ENCODE assay signal across 16 cellular contexts in the genomic region with DNA sequence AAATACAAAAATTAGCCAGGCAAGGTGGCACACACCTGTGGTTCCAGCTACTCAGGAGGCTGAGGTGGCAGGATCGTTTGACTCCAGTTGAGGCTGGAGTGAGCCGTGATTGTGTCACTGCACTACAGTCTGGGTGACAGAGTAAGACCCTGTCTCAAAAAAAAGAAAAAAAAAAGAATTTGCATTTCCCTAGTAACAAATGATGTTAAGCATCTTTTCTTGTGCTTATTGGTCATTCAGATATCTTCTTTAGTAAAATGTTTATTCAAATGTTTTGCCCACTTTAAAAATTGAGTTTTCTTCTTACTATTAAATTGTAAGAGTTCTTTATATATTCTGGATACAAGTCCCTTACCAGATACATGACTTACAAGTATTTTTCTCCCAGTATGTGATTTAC. TPM values are rescaled to one million over a fixed set of nuclear protein-coding genes. Genes with fewer than 3 reads are reported as not detected.
DNase-seq lines count a peak whose midpoint lies in the region; ATAC-seq, FAIRE-seq and TF ChIP-seq lines count a peak whose summit lies in the region.
"Had no signal": no experiment of that assay in that cellular context is flagged by ENCODE, and none has a peak within 500 bp of the region (broad histone marks: within the 10 kb centered on the region; RNA-seq: fewer than 3 reads in every experiment).

No MANE protein-coding gene starts in this region.

- CTCF ChIA-PET in activated B cell treated with CpG ODN at 0.5 μM for 24 hours (lab: Charles Lee), result no interaction called here

- H3K4me1 Mint-ChIP-seq in IgD-negative memory B cell (peaks cover 17 to 27% (median 20%) of the 10 kb centered on the region in 3 donors), activated B cell treated with CpG ODN at 0.5 μM for 24 hours (peaks cover 56% of the 10 kb centered on the region)
- peaks cover 35% of the 10 kb centered on the region for H3K4me1 Mint-ChIP-seq in stimulated activated memory B cell treated with anti-CD40 and anti-IgM and Interleukin-4, amounts not matched to agents 10 μg/mL and 1 μg/mL and 100 μg/mL, for 72 hours
- H3K4me1 Mint-ChIP-seq: CD8-positive, alpha-beta memory T cell had no signal

- no peaks in the 10 kb centered on the region for H4K20me1 ChIP-seq in BLaER1 treated with 17β-estradiol and CSF1 and Interleukin-3, amounts not matched to agents 10 nM and 100 nM

- no peak for TF ChIP-seq POLR2A in GM12892 (IDR thresholded peaks at IDR 0.05; ENCODE audit: low read depth, low read length)

- intact Hi-C loops in activated B cell treated with CpG ODN at 0.5 μM for 24 hours (cut with micrococcal nuclease), result loop anchor here (1.0 to 5.0 kb wide), 9 partner anchors 21 to 221 kb away; a partner anchor contains a TSS

- H3K27ac Mint-ChIP-seq in IgD-negative memory B cell (peak overlapping the region; percentile 59 to 90 (median 84)), activated B cell treated with CpG ODN at 0.5 μM for 24 hours (peak overlapping the region; percentile 91)
- peak overlapping the region; percentile 82 for H3K27ac Mint-ChIP-seq in stimulated activated memory B cell treated with anti-CD40 and anti-IgM and Interleukin-4, amounts not matched to agents 10 μg/mL and 1 μg/mL and 100 μg/mL, for 72 hours
- H3K27ac Mint-ChIP-seq: CD8-positive, alpha-beta memory T cell; T-helper 2 cell treated with Interferon-gamma antibody and Interleukin-4, amounts not matched to agents 5 μg/mL and 100 μg/mL, for 36 hours had no signal

- peak overlapping the region in 1 of 10 experiments; percentile 2; a peak in 1 of 20 replicates for H3K4me3 ChIP-seq in BLaER1 treated with 17β-estradiol and CSF1 and Interleukin-3, amounts not matched to agents 10 nM and 100 nM

- H3K9ac ChIP-seq in BLaER1 treated with 17β-estradiol and CSF1 and Interleukin-3, amounts not matched to agents 10 nM and 100 nM, result peak overlapping the region in 7 of 11 experiments; percentile 27 to 85 (median 73); a peak in 10 of 22 replicates

- H3K9me3 ChIP-seq in BLaER1 treated with 17β-estradiol and CSF1 and Interleukin-3, amounts not matched to agents 10 nM and 100 nM (replicated peaks in 1 of 11), result peaks cover 12 to 50% (median 31%) of the 10 kb centered on the region in 11 experiments; a peak in 20 of 22 replicates

- H3K4me2 ChIP-seq in BLaER1 treated with 17β-estradiol and CSF1 and Interleukin-3, amounts not matched to agents 10 nM and 100 nM, result peak overlapping the region; percentile 29 to 86 (median 74); a peak in 21 of 22 replicates

- H3K27ac ChIP-seq in BLaER1 treated with 17β-estradiol and CSF1 and Interleukin-3, amounts not matched to agents 10 nM and 100 nM, result peak overlapping the region; percentile 71 to 96 (median 88); a peak in 21 of 22 replicates

- H3K9me3 Mint-ChIP-seq in IgD-negative memory B cell, result peaks cover 0 to 6% (median 0%) of the 10 kb centered on the region in 3 donors
- H3K9me3 Mint-ChIP-seq in activated B cell treated with CpG ODN at 0.5 μM for 24 hours, result peaks cover 4% of the 10 kb centered on the region
- no peaks in the 10 kb centered on the region for H3K9me3 Mint-ChIP-seq in stimulated activated memory B cell treated with anti-CD40 and anti-IgM and Interleukin-4, amounts not matched to agents 10 μg/mL and 1 μg/mL and 100 μg/mL, for 72 hours
- H3K9me3 Mint-ChIP-seq: CD8-positive, alpha-beta memory T cell had no signal

- H3K27me3 Mint-ChIP-seq in IgD-negative memory B cell (no peaks in the 10 kb centered on the region), activated B cell treated with CpG ODN at 0.5 μM for 24 hours (no peaks in the 10 kb centered on the region)
- no peaks in the 10 kb centered on the region for H3K27me3 Mint-ChIP-seq in stimulated activated memory B cell treated with anti-CD40 and anti-IgM and Interleukin-4, amounts not matched to agents 10 μg/mL and 1 μg/mL and 100 μg/mL, for 72 hours
- H3K27me3 Mint-ChIP-seq: CD8-positive, alpha-beta memory T cell had no signal

- H3K4me3 Mint-ChIP-seq in IgD-negative memory B cell, result peak overlapping the region in 2 of 4 donors; percentile 9 to 60
- peak overlapping the region; percentile 56 for H3K4me3 Mint-ChIP-seq in activated B cell treated with CpG ODN at 0.5 μM for 24 hours
- no peak overlapping the region for H3K4me3 Mint-ChIP-seq in stimulated activated memory B cell treated with anti-CD40 and anti-IgM and Interleukin-4, amounts not matched to agents 10 μg/mL and 1 μg/mL and 100 μg/mL, for 72 hours
- H3K4me3 Mint-ChIP-seq: CD8-positive, alpha-beta memory T cell; T-helper 2 cell treated with Interferon-gamma antibody and Interleukin-4, amounts not matched to agents 5 μg/mL and 100 μg/mL, for 36 hours had no signal

- H3K36me3 Mint-ChIP-seq in IgD-negative memory B cell, result peaks cover 2% of the 10 kb centered on the region
- no peaks in the 10 kb centered on the region for H3K36me3 Mint-ChIP-seq in activated B cell treated with CpG ODN at 0.5 μM for 24 hours (ENCODE audit: low read depth)
- no peaks in the 10 kb centered on the region for H3K36me3 Mint-ChIP-seq in stimulated activated memory B cell treated with anti-CD40 and anti-IgM and Interleukin-4, amounts not matched to agents 10 μg/mL and 1 μg/mL and 100 μg/mL, for 72 hours

- DNase-seq in activated B cell treated with CpG ODN at 0.5 μM for 24 hours (no peak), NCI-H2227 treated with DMSO at 0.1 percent for 48 hours (lab: John Stamatoyannopoulos, UW) (no peak), GM12892 (ENCODE audit: insufficient read length) (no peak)
- no peak for DNase-seq in activated naive CD4-positive, alpha-beta T cell (lab: John Stamatoyannopoulos, UW)
- DNase-seq: CD8-positive, alpha-beta memory T cell; DMS79; GF-D8; NCI-H1417 treated with DMSO at 0.1 percent for 48 hours; NCI-H2029; NCI-H2171 treated with DMSO at 0.1 percent for 48 hours; NCI-H510A treated with DMSO at 0.1 percent for 48 hours had no signal

- H3K36me3 ChIP-seq in BLaER1 treated with 17β-estradiol and CSF1 and Interleukin-3, amounts not matched to agents 10 nM and 100 nM, result peaks cover 0 to 11% (median 0%) of the 10 kb centered on the region in 11 experiments; a peak in 1 of 22 replicates

- POLR2A ChIA-PET in activated B cell treated with CpG ODN at 0.5 μM for 24 hours (lab: Charles Lee), result interaction anchor here (0.6 to 5.6 kb wide), 8 partner anchors 22 to 99 kb away, joined by 3 to 67 read pairs (median 4); a partner anchor contains a TSS

- no peak for TF ChIP-seq CTCF in activated B cell treated with CpG ODN at 0.5 μM for 24 hours (IDR thresholded peaks at IDR 0.05)

- no peaks in the 10 kb centered on the region for H3K27me3 ChIP-seq in BLaER1 treated with 17β-estradiol and CSF1 and Interleukin-3, amounts not matched to agents 10 nM and 100 nM

- no peak for FAIRE-seq in GM12892 (lab: Jason Lieb, UNC)
- FAIRE-seq: D721Med had no signal

- peaks cover 29 to 82% (median 54%) of the 10 kb centered on the region in 10 experiments for H3K4me1 ChIP-seq in BLaER1 treated with 17β-estradiol and CSF1 and Interleukin-3, amounts not matched to agents 10 nM and 100 nM

- ATAC-seq in activated B cell treated with CpG ODN at 0.5 μM for 24 hours (ENCODE audit: low read depth), result no peak
- no peak for ATAC-seq in stimulated activated memory B cell treated with anti-CD40 and anti-IgM and Interleukin-4, amounts not matched to agents 10 μg/mL and 1 μg/mL and 100 μg/mL, for 72 hours

RNA-seq across cellular contexts. Expression of a gene that starts 48.7 kb away (rescaled TPM):
- 10.1 TPM for polyA plus RNA-seq in IgD-negative memory B cell
- 391 and 421 TPM in 2 replicates for total RNA-seq in activated B cell treated with CpG ODN at 0.5 μM for 24 hours
- 27.7 TPM for polyA plus RNA-seq in GM12892 (2012; ENCODE audit: missing spikeins)
